Comparison of ENCODE assay signal across 1 cellular context in genomic region chr20:32490942-32491763, GRCh38.
A peak's percentile ranks its signal among the peaks of the same experiment; 100 is the strongest.
TF ChIP-seq lines count a peak whose summit lies in the region.

No MANE protein-coding gene starts in this region.

TF ChIP-seq in H1, 55 proteins besides CTCF, POLR2A, EP300 and RAD21:
- no peak for TF ChIP-seq TAF7 (optimal IDR thresholded peaks at IDR 0.05; ENCODE audit: borderline replicate concordance, low read depth, low read length)
- 0 out of 2 replicates have a peak, but pooled peaks have one; percentile 13 for TF ChIP-seq E2F6 (IDR thresholded peaks at IDR 0.05)
